In the genomic region with DNA sequence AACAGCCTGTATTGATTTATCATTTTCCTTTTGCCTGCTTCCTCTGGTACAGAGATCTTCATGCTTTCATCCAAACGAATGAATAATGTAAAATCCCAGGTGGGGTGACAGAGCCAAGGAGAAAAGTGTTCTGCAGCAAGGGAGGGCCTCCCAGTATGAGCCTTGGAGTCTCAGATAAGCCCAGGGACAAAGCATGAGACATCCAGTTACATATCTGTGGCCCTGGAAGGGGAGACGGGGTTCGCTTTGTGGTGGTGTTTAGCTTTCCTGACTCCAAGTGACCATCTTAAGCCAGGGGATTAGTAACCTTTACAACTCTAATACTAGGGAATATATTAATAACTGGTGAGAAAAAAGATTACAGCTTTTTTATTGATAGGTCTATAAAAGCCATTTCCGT, we compare ENCODE assay signal across 1 cellular context.
A peak's percentile ranks its signal among the peaks of the same experiment; 100 is the strongest.
TF ChIP-seq lines count a peak whose summit lies in the region.

No MANE protein-coding gene starts in this region.

TF ChIP-seq in K562, 482 proteins besides CTCF, POLR2A, EP300 and RAD21:
- TF ChIP-seq RHOXF2B (CRISPR knock-in tag; conservative IDR thresholded peaks at IDR 0.05) (no peak), MYBL2 (IDR thresholded peaks at IDR 0.05; ENCODE audit: low read depth) (no peak), MYBL2 (CRISPR knock-in tag; IDR thresholded peaks at IDR 0.05; ENCODE audit: borderline replicate concordance) (no peak), SMARCE1 (IDR thresholded peaks at IDR 0.05) (no peak), FOXP1 (CRISPR knock-in tag; IDR thresholded peaks at IDR 0.05) (no peak), CBFA2T3 (IDR thresholded peaks at IDR 0.05) (peak; percentile 34; the same call in 1 of the 2 replicates), PTTG1 (tag; IDR thresholded peaks at IDR 0.05; ENCODE audit: low read depth) (no peak), TCF3 (CRISPR knock-in tag; IDR thresholded peaks at IDR 0.05) (peak; percentile 36; the same call in 1 of the 2 replicates)
- TF ChIP-seq, protein P1, sequence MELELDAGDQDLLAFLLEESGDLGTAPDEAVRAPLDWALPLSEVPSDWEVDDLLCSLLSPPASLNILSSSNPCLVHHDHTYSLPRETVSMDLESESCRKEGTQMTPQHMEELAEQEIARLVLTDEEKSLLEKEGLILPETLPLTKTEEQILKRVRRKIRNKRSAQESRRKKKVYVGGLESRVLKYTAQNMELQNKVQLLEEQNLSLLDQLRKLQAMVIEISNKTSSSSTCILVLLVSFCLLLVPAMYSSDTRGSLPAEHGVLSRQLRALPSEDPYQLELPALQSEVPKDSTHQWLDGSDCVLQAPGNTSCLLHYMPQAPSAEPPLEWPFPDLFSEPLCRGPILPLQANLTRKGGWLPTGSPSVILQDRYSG (tag; conservative IDR thresholded peaks at IDR 0.05; ENCODE audit: low read depth) = no peak
